ENCODE assay signal across 18 cellular contexts in genomic region chr22:37891926-37892325, GRCh38. TPM values are rescaled to one million over a fixed set of nuclear protein-coding genes. Genes with fewer than 3 reads are reported as not detected.
A peak's percentile ranks its signal among the peaks of the same experiment; 100 is the strongest.
DNase-seq lines count a peak whose midpoint lies in the region; ATAC-seq and TF ChIP-seq lines count a peak whose summit lies in the region.
"Had no signal": no experiment of that assay in that cellular context is flagged by ENCODE, and none has a peak within 500 bp of the region (broad histone marks: within the 10 kb centered on the region; RNA-seq: fewer than 3 reads in every experiment).

No MANE protein-coding gene starts in this region.

- peak overlapping the region in 3 of 4 donors; percentile 73 to 76 (median 75) for H3K27ac ChIP-seq in gastroesophageal sphincter
- peak overlapping the region; percentile 89 for H3K27ac ChIP-seq in stomach smooth muscle (ENCODE audit: low read length)
- H3K27ac ChIP-seq: HL-60 had no signal

- TF ChIP-seq EP300 in gastroesophageal sphincter (IDR thresholded peaks at IDR 0.05) = no peak

- TF ChIP-seq CTCF in gastroesophageal sphincter (IDR thresholded peaks at IDR 0.05) = no peak

- 80 to 84% methylated on average over 3 of the region's 3 CpGs for WGBS in gastroesophageal sphincter (ENCODE audit: low coverage in 1 of 2), 2 donors

- H3K9me3 ChIP-seq in gastroesophageal sphincter (no peaks in the 10 kb centered on the region), stomach smooth muscle (ENCODE audit: control insufficient read depth in 2 of 2, low read length in 2 of 2) (no peaks in the 10 kb centered on the region)
- H3K9me3 ChIP-seq: tibial nerve had no signal

- H3K27me3 ChIP-seq in gastroesophageal sphincter = no peaks in the 10 kb centered on the region
- no peaks in the 10 kb centered on the region for H3K27me3 ChIP-seq in stomach smooth muscle (ENCODE audit: control insufficient read depth in 1 of 2, insufficient read depth in 2 of 2, low read length in 2 of 2)
- H3K27me3 ChIP-seq: tibial nerve had no signal

- H3K36me3 ChIP-seq in gastroesophageal sphincter (peaks cover 0 to 42% of the 10 kb centered on the region in 2 donors), stomach smooth muscle (ENCODE audit: control insufficient read depth in 2 of 2, insufficient read depth in 2 of 2, low read length in 2 of 2) (peaks cover 12 to 14% of the 10 kb centered on the region in 2 donors)

- ATAC-seq in GM18505 (IDR thresholded peaks at IDR 0.05; ENCODE audit: unreplicated experiment) = no peak
- ATAC-seq in gastroesophageal sphincter = no peak

- no peak for DNase-seq in NCI-H128 (lab: John Stamatoyannopoulos, UW; ENCODE audit: unreplicated experiment)
- DNase-seq in activated gamma-delta T cell treated with Interleukin-2 at 50 U/mL for 16 hours = no peak
- DNase-seq in cerebellar nuclear complex (lab: John Stamatoyannopoulos, UW) = no peak
- no peak for DNase-seq in GM19240 (ENCODE audit: insufficient read length, low spot score)
- DNase-seq: activated CD4-positive, alpha-beta T cell treated with anti-CD3 and anti-CD28 coated beads for 48 hours; activated naive CD4-positive, alpha-beta T cell treated with anti-CD3 and anti-CD28 coated beads, Interleukin-2, amount 50 U/mL, for 16 hours; activated T-cell treated with anti-CD3 and anti-CD28 coated beads for 4 hours; hippocampal formation; KG1; kidney glomerular epithelial cell; NCI-H2107; NCI-H524 treated with DMSO at 0.1 percent for 48 hours had no signal

- H3K4me1 ChIP-seq in gastroesophageal sphincter (peaks cover 0 to 85% (median 27%) of the 10 kb centered on the region in 3 donors), stomach smooth muscle (ENCODE audit: control insufficient read depth, insufficient read depth, low read length) (peaks cover 76% of the 10 kb centered on the region)

- no peak overlapping the region for H3K4me3 ChIP-seq in gastroesophageal sphincter
- no peak overlapping the region for H3K4me3 ChIP-seq in stomach smooth muscle (ENCODE audit: low read length in 2 of 2)
- H3K4me3 ChIP-seq: tibial nerve had no signal

- peak; percentile 32 for TF ChIP-seq POLR2A in GM18505 (IDR thresholded peaks at IDR 0.05; ENCODE audit: borderline replicate concordance, extremely low read depth, insufficient read depth, insufficient read length)
- TF ChIP-seq POLR2A in gastroesophageal sphincter (IDR thresholded peaks at IDR 0.05) = no peak

- peak overlapping the region in 1 of 2 donors; percentile 29 for H3K9ac ChIP-seq in stomach smooth muscle (ENCODE audit: low read length in 2 of 2)

TF ChIP-seq in PFSK-1, 5 proteins besides CTCF, POLR2A, EP300 and RAD21:
- TF ChIP-seq FOXP2 (optimal IDR thresholded peaks at IDR 0.05; ENCODE audit: borderline replicate concordance, extremely low read depth, extremely low read length, insufficient read depth) (no peak), POLR2AphosphoS5 (IDR thresholded peaks at IDR 0.05; ENCODE audit: low read depth, low read length) (peak; percentile 21; the same call in 1 of the 2 replicates), TAF1 (IDR thresholded peaks at IDR 0.05; ENCODE audit: borderline replicate concordance, insufficient read depth, low read length) (no peak)

RNA-seq across cellular contexts. Expression of gene MICALL1, which starts 14.2 kb away (rescaled TPM):
- polyA plus RNA-seq in PFSK-1 (2012; ENCODE audit: insufficient read length, low read depth) = 72.9 TPM
- total RNA-seq in gastroesophageal sphincter = 100 to 1,000 TPM in 1 of 4 donors, 10 to 100 TPM in 3; 46.9 to 132 (median 48.1) TPM

RNA-seq across cellular contexts. Expression of gene EIF3L, which starts 42.7 kb away (rescaled TPM):
- polyA plus RNA-seq in PFSK-1 (2012; ENCODE audit: insufficient read length, low read depth) = 572 TPM
- 100 to 1,000 TPM; 336 to 538 (median 412) TPM for total RNA-seq in gastroesophageal sphincter

RNA-seq across cellular contexts. Expression of gene ANKRD54, which starts 47.8 kb away (rescaled TPM):
- 64.2 TPM for polyA plus RNA-seq in PFSK-1 (2012; ENCODE audit: insufficient read length, low read depth)
- total RNA-seq in gastroesophageal sphincter = 10 to 100 TPM; 21.3 to 66.6 (median 40.9) TPM
